ENCODE assay signal across 20 cellular contexts in the genomic region with DNA sequence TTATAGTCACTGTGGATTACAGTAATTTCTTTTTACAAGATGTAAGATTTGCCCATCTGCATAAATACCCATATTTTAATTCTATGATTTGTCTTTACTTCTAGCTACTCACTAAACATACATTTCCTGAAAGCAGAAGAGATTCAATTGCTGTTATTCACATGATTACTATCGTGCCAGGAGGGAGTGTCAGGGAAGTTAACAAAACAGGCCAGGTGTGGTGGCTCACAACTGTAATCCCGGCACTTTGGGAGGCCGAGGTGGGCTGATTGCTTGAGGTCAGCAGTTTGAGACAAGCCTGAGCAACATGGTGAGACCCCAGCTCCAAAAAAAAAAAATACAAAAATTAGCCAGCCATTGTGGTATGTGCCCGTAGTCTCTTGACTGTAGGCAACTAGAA. TPM values are rescaled to one million over a fixed set of nuclear protein-coding genes. Genes with fewer than 3 reads are reported as not detected.
DNase-seq lines count a peak whose midpoint lies in the region; ATAC-seq, FAIRE-seq and TF ChIP-seq lines count a peak whose summit lies in the region.
"Had no signal": no experiment of that assay in that cellular context is flagged by ENCODE, and none has a peak within 500 bp of the region (broad histone marks: within the 10 kb centered on the region; RNA-seq: fewer than 3 reads in every experiment).

No MANE protein-coding gene starts in this region.

- no peak overlapping the region for H3K27ac ChIP-seq in H9 (ENCODE audit: insufficient read length, low read depth, low read length)
- H3K27ac ChIP-seq in keratinocyte (ENCODE audit: control insufficient read depth, insufficient read depth, low read length), result no peak overlapping the region
- peak overlapping the region in 3 of 4 donors; percentile 27 to 58 (median 53) for H3K27ac ChIP-seq in transverse colon

- no peak overlapping the region for H4K91ac ChIP-seq in H9 (ENCODE audit: insufficient read length, low read depth, low read length)

- H3K4me1 Mint-ChIP-seq in H9, result no peaks in the 10 kb centered on the region

- dilution Hi-C loops in keratinocyte (cut with MboI; ENCODE audit: extremely low pct_ligation_motif_present, low sequenced_read_pairs), result no loop called here

- H3T11ph ChIP-seq in H9 (ENCODE audit: low read length), result peak overlapping the region; percentile 6

- in situ Hi-C loops in transverse colon (cut with MboI; ENCODE audit: low pct_ligation_motif_present in 1 of 4, low pct_unique_long_range_greater_than_20kb in 1 of 4, low sequenced_read_pairs in 3 of 4), result no loop called here

- no peaks in the 10 kb centered on the region for H3K23me2 ChIP-seq in H9 (ENCODE audit: insufficient read length, low read depth, low read length, poor library complexity, severe bottlenecking)

- no CpG with 5 or more reads among the region's 4 CpGs for WGBS in H9 (ENCODE audit: extremely low coverage, insufficient read length, low lambda C conversion rate)
- WGBS in transverse colon (ENCODE audit: low coverage in 1 of 2), 2 donors, result 56 to 66% methylated on average over 4 of the region's 4 CpGs

- TF ChIP-seq EP300 in transverse colon (IDR thresholded peaks at IDR 0.05; ENCODE audit: low read depth), result no peak

- ATAC-seq in HG03378 (IDR thresholded peaks at IDR 0.05; ENCODE audit: unreplicated experiment), result no peak
- no peak for ATAC-seq in HG03439 (IDR thresholded peaks at IDR 0.05; ENCODE audit: unreplicated experiment)
- ATAC-seq: K562 had no signal

- FAIRE-seq in keratinocyte (lab: Jason Lieb, UNC), result no peak
- FAIRE-seq: A204.1, GM12892, H1, HTR-8/SVneo, K562 had no signal

- no peak overlapping the region for H2AFZ ChIP-seq in H9 (ENCODE audit: low read length)
- H2AFZ ChIP-seq in keratinocyte (ENCODE audit: control insufficient read depth, low read length), result no peak overlapping the region

- TF ChIP-seq POLR2A in transverse colon (IDR thresholded peaks at IDR 0.05), result no peak

- no peak overlapping the region for H2BK5ac ChIP-seq in H9 (ENCODE audit: insufficient read length, low read length)

- no peak overlapping the region for H2BK20ac ChIP-seq in H9 (ENCODE audit: low read depth, low read length, poor library complexity, severe bottlenecking)

- H3K27me3 ChIP-seq in H9 (ENCODE audit: insufficient read depth, low read length) (no peaks in the 10 kb centered on the region), keratinocyte (ENCODE audit: control insufficient read depth, extremely low read depth, insufficient read depth, low read length) (no peaks in the 10 kb centered on the region), transverse colon (no peaks in the 10 kb centered on the region)
- H3K27me3 ChIP-seq: BE2C had no signal

- TF ChIP-seq CTCF in H9 (conservative IDR thresholded peaks at IDR 0.05) (no peak), epithelial cell of esophagus (IDR thresholded peaks at IDR 0.05; ENCODE audit: insufficient read depth, low read depth, low read length, missing control alignments) (no peak), keratinocyte (optimal IDR thresholded peaks at IDR 0.05 in 1 of 3, IDR thresholded peaks at IDR 0.05 in 1 of 3, conservative IDR thresholded peaks at IDR 0.05 in 1 of 3; ENCODE audit: extremely low read depth in 1 of 3, insufficient read depth in 2 of 3, low read length in 3 of 3) (no peak), transverse colon (IDR thresholded peaks at IDR 0.05) (no peak)

- H3K27ac Mint-ChIP-seq in H9, result no peak overlapping the region
- H3K27ac Mint-ChIP-seq: CD4-positive, alpha-beta memory T cell had no signal

- H2BK12ac ChIP-seq in H9 (ENCODE audit: insufficient read length, low read depth, low read length), result no peak overlapping the region

- no peak overlapping the region for H3K14ac ChIP-seq in H9 (ENCODE audit: insufficient read depth, low read length)

- no peak overlapping the region for H2AK5ac ChIP-seq in H9 (ENCODE audit: insufficient read length, low read length)

- H3K4me2 ChIP-seq in H9 (ENCODE audit: insufficient read depth, insufficient read length, low read length) (no peak overlapping the region), keratinocyte (ENCODE audit: control insufficient read depth, extremely low read depth, insufficient read depth, low read depth, low read length) (peak overlapping the region; percentile 51)

- no peak overlapping the region for H4K8ac ChIP-seq in H9 (replicated peaks; ENCODE audit: insufficient read length, low read depth, low read length)

- intact Hi-C loops in transverse colon (cut with DNase I; ENCODE audit: low total_unique reads), result no loop called here

- H3K79me2 ChIP-seq in H9 (ENCODE audit: insufficient read depth, low read length) (no peaks in the 10 kb centered on the region), keratinocyte (ENCODE audit: control insufficient read depth, insufficient read depth, low read length) (no peaks in the 10 kb centered on the region)

- H3K4ac ChIP-seq in H9 (ENCODE audit: low read depth, low read length), result no peak overlapping the region

- H3K56ac ChIP-seq in H9 (ENCODE audit: insufficient read length, low read depth, low read length), result no peak overlapping the region

- no peak overlapping the region for H3K18ac ChIP-seq in H9 (ENCODE audit: insufficient read length, low read depth, low read length)

- H3K4me1 ChIP-seq in H9 (ENCODE audit: insufficient read depth, low read length) (no peaks in the 10 kb centered on the region), keratinocyte (ENCODE audit: control insufficient read depth, extremely low read depth, insufficient read depth, low read length) (peaks cover 34% of the 10 kb centered on the region), transverse colon (peaks cover 24 to 78% (median 45%) of the 10 kb centered on the region in 4 donors)

- no peak overlapping the region for H3K23ac ChIP-seq in H9 (ENCODE audit: insufficient read length, low read depth, low read length)

- DNase-seq in H9 (no peak), epithelial cell of esophagus (ENCODE audit: low read depth) (peak; percentile 25), keratinocyte (ENCODE audit: low read depth, low spot score) (no peak), transverse colon (peak; percentile 37), midbrain (lab: John Stamatoyannopoulos, UW) (no peak)
- DNase-seq: ACHN; BE2C; CD4-positive, alpha-beta memory T cell; DMS153; GDM1; IMR-90 had no signal

- no peak overlapping the region for H4K5ac ChIP-seq in H9 (ENCODE audit: insufficient read length, low read depth, low read length)

- no peaks in the 10 kb centered on the region for H3K36me3 ChIP-seq in keratinocyte (ENCODE audit: control insufficient read depth in 2 of 2, extremely low read depth in 1 of 2, insufficient read depth in 2 of 2, low read length in 2 of 2)
- H3K36me3 ChIP-seq in transverse colon, result no peaks in the 10 kb centered on the region
- H3K36me3 ChIP-seq: BE2C, HAP-1 had no signal

- no peaks in the 10 kb centered on the region; the same call in 1 of the 2 replicates for H3K27me3 Mint-ChIP-seq in H9 (ENCODE audit: low read depth)
- H3K27me3 Mint-ChIP-seq: CD4-positive, alpha-beta memory T cell had no signal

- H3K9ac ChIP-seq in H9 (ENCODE audit: extremely low read depth, insufficient read length, low read length), result no peak overlapping the region
- H3K9ac ChIP-seq in keratinocyte (ENCODE audit: control insufficient read depth, extremely low read depth, insufficient read depth, low read length), result no peak overlapping the region

- H4K20me1 ChIP-seq in H9 (ENCODE audit: control insufficient read depth, insufficient read depth, insufficient read length) (no peaks in the 10 kb centered on the region), keratinocyte (ENCODE audit: control insufficient read depth, extremely low read depth, insufficient read depth, low read length) (no peaks in the 10 kb centered on the region)

- no peak overlapping the region for H2BK15ac ChIP-seq in H9 (ENCODE audit: low read depth, low read length)

- H3K9me3 ChIP-seq in H9 (ENCODE audit: control insufficient read depth, low read depth, low read length) (no peaks in the 10 kb centered on the region), keratinocyte (ENCODE audit: control insufficient read depth, low read depth, low read length) (no peaks in the 10 kb centered on the region), transverse colon (no peaks in the 10 kb centered on the region)
- H3K9me3 ChIP-seq: BE2C, HAP-1 had no signal

- H3K4me3 Mint-ChIP-seq in H9, result no peak overlapping the region
- H3K4me3 Mint-ChIP-seq: CD14-positive monocyte; CD4-positive, alpha-beta memory T cell had no signal

- H3K9me1 ChIP-seq in keratinocyte (ENCODE audit: control insufficient read depth, extremely low read depth, insufficient read depth, low read length), result no peaks in the 10 kb centered on the region

- no peaks in the 10 kb centered on the region for H3K79me1 ChIP-seq in H9 (ENCODE audit: insufficient read depth, low read depth, low read length, poor library complexity, severe bottlenecking)

- no peaks in the 10 kb centered on the region for H3K9me3 Mint-ChIP-seq in H9
- H3K9me3 Mint-ChIP-seq: CD14-positive monocyte had no signal

- H2BK120ac ChIP-seq in H9 (ENCODE audit: low read depth, low read length, poor library complexity, severe bottlenecking), result no peak overlapping the region

- H3K36me3 Mint-ChIP-seq in H9 (ENCODE audit: insufficient read depth in 1 of 3, low read depth in 3 of 3), result no peaks in the 10 kb centered on the region
- H3K36me3 Mint-ChIP-seq: CD4-positive, alpha-beta memory T cell had no signal

- H3K4me3 ChIP-seq in epithelial cell of esophagus (ENCODE audit: low read length) (no peak overlapping the region), keratinocyte (ENCODE audit: control insufficient read depth in 2 of 3, extremely low read depth in 1 of 3, insufficient read depth in 2 of 3, low read depth in 1 of 3, low read length in 3 of 3) (no peak overlapping the region), transverse colon (no peak overlapping the region)
- H3K4me3 ChIP-seq: HAP-1, K562 had no signal

RNA-seq across cellular contexts. Expression of gene PRKCE, which starts 33.8 kb away (rescaled TPM):
- 1.3 TPM in 2 replicates for total RNA-seq in H9 (2021)
- 1.5 to 2.0 TPM (median 2.0 TPM) in 3 replicates for polyA plus RNA-seq in keratinocyte
- 1.8 TPM for polyA plus RNA-seq in keratinocyte (2011; ENCODE audit: low read depth)
- 1.0 TPM in 2 replicates for polyA plus RNA-seq in keratinocyte (2011; cell fraction: cytosol; rRNA removed)
- 2.5 and 3.1 TPM in 2 replicates for polyA plus RNA-seq in keratinocyte (2011; cell fraction: nucleus; rRNA removed)
- polyA plus RNA-seq in keratinocyte (2012; ENCODE audit: low replicate concordance), result 1.4 and 2.3 TPM in 2 replicates
- polyA minus RNA-seq in keratinocyte, result 5.0 to 7.1 TPM (median 5.1 TPM) in 3 replicates
- 3.1 TPM for polyA minus RNA-seq in keratinocyte (2011; cell fraction: cytosol; rRNA and poly(A)+ RNA removed)
- polyA minus RNA-seq in keratinocyte (2011; cell fraction: nucleus; rRNA and poly(A)+ RNA removed), result 8.7 and 11.6 TPM in 2 replicates
- 10 to 100 TPM in 3 of 4 donors, 1 to 10 TPM in 1; 8.6 to 20.6 (median 11.3) TPM for total RNA-seq in transverse colon

Comparison
In these comparisons a context has a peak if more than half of its experiments do, and no peak if none do; other contexts are left out.
1. DNase-seq: peak in epithelial cell of esophagus (single experiment) and transverse colon (single experiment); none in H9 (single experiment), keratinocyte (single experiment) and midbrain (single experiment).
2. H3K27ac ChIP-seq: peak in transverse colon (3 of 4); none in H9 (single experiment) and keratinocyte (single experiment).